In genomic region chr1:243299069-243299468, GRCh38 we compare ENCODE assay signal across 37 cellular contexts.
"Had no signal": no experiment of that assay in that cellular context is flagged by ENCODE, and none has a peak within 500 bp of the region (broad histone marks: within the 10 kb centered on the region; RNA-seq: fewer than 3 reads in every experiment).

No MANE protein-coding gene starts in this region.

- H3K27me3 Mint-ChIP-seq: activated B cell treated with CpG ODN at 0.5 μM for 24 hours; activated CD4-positive, alpha-beta memory T cell treated with anti-CD3 and anti-CD28 coated beads for 36 hours; activated CD4-positive, alpha-beta T cell treated with anti-CD3 and anti-CD28 coated beads, Interleukin-2, amount 10 ng/mL, durations not matched to agents 24 days and 14 days; activated CD8-positive, alpha-beta T cell treated with anti-CD3 and anti-CD28 coated beads for 36 hours; activated naive CD8-positive, alpha-beta T cell treated with anti-CD3 and anti-CD28 coated beads, Interleukin-2, amount 10 ng/mL, durations not matched to agents 7 days and 5 days; activated naive CD8-positive, alpha-beta T cell treated with anti-CD3 and anti-CD28 coated beads, Interleukin-2, amount 50 U/mL, for 24 hours; activated T-helper 17 cell treated with anti-CD3 and anti-CD28 coated beads, Interleukin-2, amount 50 U/mL, for 72 hours; brain; central memory CD8-positive, alpha-beta T cell had no signal

- H3K4me1 ChIP-seq: ascending aorta had no signal

- DNase-seq: activated B cell treated with CpG ODN at 0.5 μM for 24 hours; activated CD4-positive, alpha-beta memory T cell treated with anti-CD3 and anti-CD28 coated beads for 36 hours; activated CD4-positive, alpha-beta T cell treated with anti-CD3 and anti-CD28 coated beads for 4 hours; activated CD4-positive, alpha-beta T cell treated with anti-CD3 and anti-CD28 coated beads, Interleukin-2, amount 10 ng/mL, durations not matched to agents 24 days and 14 days; activated CD4-positive, alpha-beta T cell treated with anti-CD3 and anti-CD28 coated beads, Interleukin-2, amount 50 U/mL, for 1 hour; activated CD4-positive, alpha-beta T cell treated with anti-CD3 and anti-CD28 coated beads, Interleukin-2, amount 50 U/mL, for 4 hours; activated CD4-positive, CD25-positive, alpha-beta regulatory T cell treated with anti-CD3 and anti-CD28 coated beads, Interleukin-2, amount 50 U/mL, for 72 hours; activated CD8-positive, alpha-beta memory T cell treated with anti-CD3 and anti-CD28 coated beads, Interleukin-2, amount 50 U/mL, for 4 hours; activated CD8-positive, alpha-beta T cell treated with anti-CD3 and anti-CD28 coated beads for 36 hours; activated effector memory CD4-positive, alpha-beta T cell treated with anti-CD3 and anti-CD28 coated beads, Interleukin-2, amount 50 U/mL, for 16 hours; activated gamma-delta T cell treated with Interleukin-2 at 50 U/mL for 16 hours; activated naive CD4-positive, alpha-beta T cell; activated naive CD4-positive, alpha-beta T cell treated with anti-CD3 and anti-CD28 coated beads for 36 hours; activated naive CD4-positive, alpha-beta T cell treated with anti-CD3 and anti-CD28 coated beads, Interleukin-2, amount 50 U/mL, for 16 hours; activated naive CD8-positive, alpha-beta T cell treated with anti-CD3 and anti-CD28 coated beads, Interleukin-2, amount 10 ng/mL, durations not matched to agents 7 days and 5 days; activated naive CD8-positive, alpha-beta T cell treated with anti-CD3 and anti-CD28 coated beads, Interleukin-2, amount 50 U/mL, for 24 hours; activated T-cell treated with anti-CD3 and anti-CD28 coated beads for 4 hours; activated T-cell treated with anti-CD3 and anti-CD28 coated beads, Interleukin-2, amount 50 U/mL, for 1 hour; activated T-cell treated with anti-CD3 and anti-CD28 coated beads, Interleukin-2, amount 50 U/mL, for 4 hours; activated T-cell treated with anti-CD3 and anti-CD28 coated beads, Interleukin-2, amount 50 U/mL, for 72 hours; amygdala; anterior cingulate cortex; caudate nucleus; cerebellar nuclear complex; T-helper 1 cell; T-helper 2 cell; T-helper 9 cell had no signal

- H3K27ac ChIP-seq: ascending aorta, cardiac muscle cell had no signal

- H3K9me3 ChIP-seq: ascending aorta had no signal

- H3K27ac Mint-ChIP-seq: activated B cell treated with CpG ODN at 0.5 μM for 24 hours; activated CD4-positive, alpha-beta memory T cell treated with anti-CD3 and anti-CD28 coated beads for 36 hours; activated CD4-positive, alpha-beta T cell treated with anti-CD3 and anti-CD28 coated beads, Interleukin-2, amount 10 ng/mL, durations not matched to agents 24 days and 14 days; activated CD8-positive, alpha-beta T cell treated with anti-CD3 and anti-CD28 coated beads for 36 hours; activated naive CD4-positive, alpha-beta T cell treated with anti-CD3 and anti-CD28 coated beads for 36 hours; activated naive CD4-positive, alpha-beta T cell treated with anti-CD3 and anti-CD28 coated beads, Interleukin-2, amount 50 U/mL, for 72 hours; activated naive CD8-positive, alpha-beta T cell treated with anti-CD3 and anti-CD28 coated beads, Interleukin-2, amount 10 ng/mL, durations not matched to agents 7 days and 5 days; activated naive CD8-positive, alpha-beta T cell treated with anti-CD3 and anti-CD28 coated beads, Interleukin-2, amount 50 U/mL, for 24 hours; activated T-cell treated with anti-CD3 and anti-CD28 coated beads, Interleukin-2, amount 50 U/mL, for 72 hours; activated T-helper 1 cell treated with anti-CD3 and anti-CD28 coated beads, Interleukin-12 subunit alpha, Interleukin-12 subunit beta, Interleukin-2, Interleukin-4 antibody, amounts not matched to agents 30 ng/mL and 10 ng/mL and 1 ng/mL, durations not matched to agents 14 hours and 24 hours and 36 hours; activated T-helper 17 cell treated with anti-CD3 and anti-CD28 coated beads, Interleukin-2, amount 50 U/mL, for 72 hours; brain; T-helper 1 cell treated with Interleukin-12 subunit alpha and Interleukin-12 subunit beta and Interleukin-4 antibody, amounts not matched to agents 30 μg/mL and 1 μg/mL, for 36 hours; T-helper 2 cell treated with Interferon-gamma antibody and Interleukin-4, amounts not matched to agents 5 μg/mL and 100 μg/mL, for 36 hours had no signal

- H3K4me3 Mint-ChIP-seq: activated B cell treated with CpG ODN at 0.5 μM for 24 hours; activated CD4-positive, alpha-beta memory T cell treated with anti-CD3 and anti-CD28 coated beads for 36 hours; activated CD4-positive, alpha-beta T cell treated with anti-CD3 and anti-CD28 coated beads, Interleukin-2, amount 10 ng/mL, durations not matched to agents 24 days and 14 days; activated CD8-positive, alpha-beta T cell treated with anti-CD3 and anti-CD28 coated beads for 36 hours; activated naive CD4-positive, alpha-beta T cell treated with anti-CD3 and anti-CD28 coated beads for 36 hours; activated naive CD8-positive, alpha-beta T cell treated with anti-CD3 and anti-CD28 coated beads, Interleukin-2, amount 10 ng/mL, durations not matched to agents 7 days and 5 days; activated naive CD8-positive, alpha-beta T cell treated with anti-CD3 and anti-CD28 coated beads, Interleukin-2, amount 50 U/mL, for 24 hours; activated T-cell treated with anti-CD3 and anti-CD28 coated beads, Interleukin-2, amount 50 U/mL, for 4 hours; activated T-cell treated with anti-CD3 and anti-CD28 coated beads, Interleukin-2, amount 50 U/mL, for 72 hours; activated T-helper 1 cell treated with anti-CD3 and anti-CD28 coated beads, Interleukin-12 subunit alpha, Interleukin-12 subunit beta, Interleukin-2, Interleukin-4 antibody, amounts not matched to agents 30 ng/mL and 10 ng/mL and 1 ng/mL, durations not matched to agents 14 hours and 24 hours and 36 hours; activated T-helper 17 cell treated with anti-CD3 and anti-CD28 coated beads, Interleukin-2, amount 50 U/mL, for 72 hours; brain; central memory CD8-positive, alpha-beta T cell; T-helper 1 cell treated with Interleukin-12 subunit alpha and Interleukin-12 subunit beta and Interleukin-4 antibody, amounts not matched to agents 30 μg/mL and 1 μg/mL, for 36 hours; T-helper 2 cell treated with Interferon-gamma antibody and Interleukin-4, amounts not matched to agents 5 μg/mL and 100 μg/mL, for 36 hours had no signal

- H3K4me1 Mint-ChIP-seq: activated B cell treated with CpG ODN at 0.5 μM for 24 hours; activated CD4-positive, alpha-beta T cell treated with anti-CD3 and anti-CD28 coated beads, Interleukin-2, amount 10 ng/mL, durations not matched to agents 24 days and 14 days; activated naive CD8-positive, alpha-beta T cell treated with anti-CD3 and anti-CD28 coated beads, Interleukin-2, amount 10 ng/mL, durations not matched to agents 7 days and 5 days; activated T-helper 17 cell treated with anti-CD3 and anti-CD28 coated beads, Interleukin-2, amount 50 U/mL, for 72 hours; brain; central memory CD8-positive, alpha-beta T cell had no signal

- H3K4me3 ChIP-seq: ascending aorta, cardiac muscle cell had no signal

- H3K27me3 ChIP-seq: ascending aorta, cardiac muscle cell had no signal

- H3K36me3 ChIP-seq: cardiac muscle cell had no signal

- FAIRE-seq: bronchial epithelial cell had no signal
